In genomic region chr11:112728716-112729115, GRCh38 we compare ENCODE assay signal across 28 cellular contexts.
"Had no signal": no experiment of that assay in that cellular context is flagged by ENCODE, and none has a peak within 500 bp of the region (broad histone marks: within the 10 kb centered on the region; RNA-seq: fewer than 3 reads in every experiment).

No MANE protein-coding gene starts in this region.

- H3K27ac ChIP-seq: left ventricle myocardium inferior, neural progenitor cell, neutrophil, ovary, skin epidermis, stomach, testis, thyroid gland, transverse colon, upper lobe of left lung had no signal

- H3K27me3 ChIP-seq: neural progenitor cell, neutrophil, ovary, testis, thyroid gland, transverse colon, upper lobe of left lung had no signal

- H3K4me1 ChIP-seq: left ventricle myocardium inferior, neural progenitor cell, stomach, testis, thyroid gland, transverse colon, upper lobe of left lung had no signal

- H3K36me3 Mint-ChIP-seq: immature natural killer cell; mesothelial cell of epicardium; naive B cell; natural killer cell; neural progenitor cell; stimulated activated naive B cell treated with anti-CD40 and anti-IgM and Interleukin-4, amounts not matched to agents 10 μg/mL and 1 μg/mL and 100 μg/mL, for 72 hours had no signal

- DNase-seq: hypothalamus; immature natural killer cell; left ventricle myocardium inferior; mesendoderm; naive B cell; natural killer cell; nephron progenitor cell; occipital lobe; ovary; right cardiac atrium; stimulated activated CD4-positive, alpha-beta T cell treated with anti-CD3 and anti-CD28 coated beads, Interleukin-12 subunit alpha, Interleukin-12 subunit beta, amount 100 ng/mL, for 4 hours; stimulated activated CD4-positive, alpha-beta T cell treated with anti-CD3 and anti-CD28 coated beads, Interleukin-15, amount 100 ng/mL, for 24 hours; stimulated activated CD4-positive, alpha-beta T cell treated with anti-CD3 and anti-CD28 coated beads, Interleukin-2, amount 100 ng/mL, for 24 hours; stimulated activated CD4-positive, alpha-beta T cell treated with anti-CD3 and anti-CD28 coated beads, Interleukin-4, amount 100 ng/mL, for 1 hour; stimulated activated naive B cell treated with anti-CD40 and anti-IgM and Interleukin-4, amounts not matched to agents 10 μg/mL and 1 μg/mL and 100 μg/mL, for 72 hours; stimulated activated naive CD8-positive, alpha-beta T cell treated with anti-CD3 and anti-CD28 coated beads, Interleukin-15, Interleukin-2, amounts not matched to agents 100 U/mL and 50 U/mL, for 24 hours; stomach; testis; thyroid gland; transverse colon; upper lobe of left lung had no signal

- H3K9me3 Mint-ChIP-seq: immature natural killer cell, mesothelial cell of epicardium, natural killer cell, nephron progenitor cell, neural progenitor cell had no signal

- H3K4me1 Mint-ChIP-seq: immature natural killer cell; naive B cell; natural killer cell; stimulated activated naive B cell treated with anti-CD40 and anti-IgM and Interleukin-4, amounts not matched to agents 10 μg/mL and 1 μg/mL and 100 μg/mL, for 72 hours had no signal

- H3K27ac Mint-ChIP-seq: immature natural killer cell; mesothelial cell of epicardium; naive B cell; natural killer cell; nephron progenitor cell; neural progenitor cell; progenitor cell of endocrine pancreas; stimulated activated naive B cell treated with anti-CD40 and anti-IgM and Interleukin-4, amounts not matched to agents 10 μg/mL and 1 μg/mL and 100 μg/mL, for 72 hours had no signal

- H3K9me3 ChIP-seq: left ventricle myocardium inferior, neutrophil, ovary, stomach, testis, thyroid gland, transverse colon, upper lobe of left lung had no signal

- H3K4me3 ChIP-seq: left ventricle myocardium inferior, lung, neural progenitor cell, ovary, skin epidermis, stomach, testis, thyroid gland, transverse colon, upper lobe of left lung had no signal

- ATAC-seq: natural killer cell; right cardiac atrium; sciatic nerve; stimulated activated naive B cell treated with anti-CD40 and anti-IgM and Interleukin-4, amounts not matched to agents 10 μg/mL and 1 μg/mL and 100 μg/mL, for 72 hours; stimulated activated naive CD8-positive, alpha-beta T cell treated with anti-CD3 and anti-CD28 coated beads, Interleukin-15, Interleukin-2, amounts not matched to agents 100 U/mL and 50 U/mL, for 24 hours had no signal

- H3K4me3 Mint-ChIP-seq: immature natural killer cell; mesothelial cell of epicardium; naive B cell; natural killer cell; nephron progenitor cell; neural progenitor cell; stimulated activated naive B cell treated with anti-CD40 and anti-IgM and Interleukin-4, amounts not matched to agents 10 μg/mL and 1 μg/mL and 100 μg/mL, for 72 hours had no signal

- H3K27me3 Mint-ChIP-seq: naive B cell; stimulated activated naive B cell treated with anti-CD40 and anti-IgM and Interleukin-4, amounts not matched to agents 10 μg/mL and 1 μg/mL and 100 μg/mL, for 72 hours had no signal

- H3K36me3 ChIP-seq: left ventricle myocardium inferior, neural progenitor cell, neutrophil, ovary, stomach, thyroid gland, transverse colon, upper lobe of left lung had no signal
